Comparison of ENCODE assay signal across 12 cellular contexts in genomic region chr5:73452215-73452614, GRCh38. TPM values are rescaled to one million over a fixed set of nuclear protein-coding genes. Genes with fewer than 3 reads are reported as not detected.
"Had no signal": no experiment of that assay in that cellular context is flagged by ENCODE, and none has a peak within 500 bp of the region (broad histone marks: within the 10 kb centered on the region; RNA-seq: fewer than 3 reads in every experiment).

No MANE protein-coding gene starts in this region.

- H3K27ac ChIP-seq: left lung, neural progenitor cell, pancreas had no signal

- H3K9me3 ChIP-seq: left lung, pancreas had no signal

- H3K4me1 Mint-ChIP-seq: activated T-helper 17 cell treated with anti-CD3 and anti-CD28 coated beads, Interleukin-2, amount 50 U/mL, for 72 hours had no signal

- H3K27ac Mint-ChIP-seq: activated CD4-positive, alpha-beta T cell treated with anti-CD3 and anti-CD28 coated beads, Interleukin-2, amount 10 ng/mL, durations not matched to agents 7 days and 5 days; activated naive CD4-positive, alpha-beta T cell treated with anti-CD3 and anti-CD28 coated beads, Interleukin-2, amount 10 ng/mL, durations not matched to agents 7 days and 5 days; activated T-helper 17 cell treated with anti-CD3 and anti-CD28 coated beads, Interleukin-2, amount 50 U/mL, for 72 hours; neural progenitor cell had no signal

- ATAC-seq: activated T-helper 17 cell treated with anti-CD3 and anti-CD28 coated beads, Interleukin-2, amount 50 U/mL, for 72 hours; left lung; stimulated activated naive CD8-positive, alpha-beta T cell treated with anti-CD3 and anti-CD28 coated beads, Interleukin-15, amount 100 ng/mL, for 72 hours had no signal

- H3K36me3 ChIP-seq: left lung, neural progenitor cell, pancreas had no signal

- H3K4me3 ChIP-seq: left lung had no signal

- H3K9me3 Mint-ChIP-seq: activated CD4-positive, alpha-beta T cell treated with anti-CD3 and anti-CD28 coated beads, Interleukin-2, amount 10 ng/mL, durations not matched to agents 7 days and 5 days; activated naive CD4-positive, alpha-beta T cell treated with anti-CD3 and anti-CD28 coated beads, Interleukin-2, amount 10 ng/mL, durations not matched to agents 7 days and 5 days; activated T-helper 17 cell treated with anti-CD3 and anti-CD28 coated beads, Interleukin-2, amount 50 U/mL, for 72 hours; stimulated activated naive CD8-positive, alpha-beta T cell treated with anti-CD3 and anti-CD28 coated beads, Interleukin-15, amount 100 ng/mL, for 72 hours had no signal

- DNase-seq: activated CD4-positive, alpha-beta T cell treated with anti-CD3 and anti-CD28 coated beads, Interleukin-2, amount 10 ng/mL, durations not matched to agents 7 days and 5 days; activated CD4-positive, CD25-positive, alpha-beta regulatory T cell; activated naive CD4-positive, alpha-beta T cell treated with anti-CD3 and anti-CD28 coated beads, Interleukin-2, amount 10 ng/mL, durations not matched to agents 7 days and 5 days; activated T-cell treated with anti-CD3 and anti-CD28 coated beads for 4 hours; left lung; mesenchymal stem cell; pancreas; stimulated activated CD4-positive, alpha-beta T cell treated with anti-CD3 and anti-CD28 coated beads, Interleukin-15, amount 100 ng/mL, for 24 hours; stimulated activated CD4-positive, alpha-beta T cell treated with anti-CD3 and anti-CD28 coated beads, Interleukin-4, amount 100 ng/mL, for 24 hours had no signal

- H3K4me3 Mint-ChIP-seq: activated CD4-positive, alpha-beta T cell treated with anti-CD3 and anti-CD28 coated beads, Interleukin-2, amount 10 ng/mL, durations not matched to agents 7 days and 5 days; activated naive CD4-positive, alpha-beta T cell treated with anti-CD3 and anti-CD28 coated beads, Interleukin-2, amount 10 ng/mL, durations not matched to agents 7 days and 5 days; activated T-helper 17 cell treated with anti-CD3 and anti-CD28 coated beads, Interleukin-2, amount 50 U/mL, for 72 hours; stimulated activated naive CD8-positive, alpha-beta T cell treated with anti-CD3 and anti-CD28 coated beads, Interleukin-15, amount 100 ng/mL, for 72 hours had no signal

- H3K4me1 ChIP-seq: neural progenitor cell had no signal

RNA-seq across cellular contexts. Expression of gene FOXD1, which starts 3.6 kb away (rescaled TPM):
- total RNA-seq: activated CD4-positive, alpha-beta T cell treated with anti-CD3 and anti-CD28 coated beads, Interleukin-2, amount 10 ng/mL, durations not matched to agents 7 days and 5 days had no signal
